ENCODE assay signal across 8 cellular contexts in genomic region chr1:236156512-236157208, GRCh38. TPM values are rescaled to one million over a fixed set of nuclear protein-coding genes. Genes with fewer than 3 reads are reported as not detected.
DNase-seq lines count a peak whose midpoint lies in the region; ATAC-seq and TF ChIP-seq lines count a peak whose summit lies in the region.

No MANE protein-coding gene starts in this region.

- no peaks in the 10 kb centered on the region for H3K27me3 Mint-ChIP-seq in CD4-positive, CD25-positive, alpha-beta regulatory T cell

- peaks cover 12% of the 10 kb centered on the region for H3K4me1 ChIP-seq in CD4-positive, CD25-positive, alpha-beta regulatory T cell (ENCODE audit: control insufficient read depth, insufficient read depth, low read length, poor library complexity, severe bottlenecking)
- H3K4me1 ChIP-seq in smooth muscle cell (ENCODE audit: low read depth) = no peaks in the 10 kb centered on the region

- no peak overlapping the region for H3K9ac ChIP-seq in smooth muscle cell (ENCODE audit: low read depth)

- H2AFZ ChIP-seq in smooth muscle cell (ENCODE audit: low read depth) = no peak overlapping the region

- peaks cover 0 to 12% (median 3%) of the 10 kb centered on the region in 7 donors for H3K9me3 Mint-ChIP-seq in CD4-positive, CD25-positive, alpha-beta regulatory T cell

- no peak for TF ChIP-seq CTCF in smooth muscle cell (IDR thresholded peaks at IDR 0.05; ENCODE audit: borderline replicate concordance, insufficient read depth, poor library complexity, severe bottlenecking)

- H3K27ac ChIP-seq in CD4-positive, CD25-positive, alpha-beta regulatory T cell (ENCODE audit: insufficient read depth, low read length, poor library complexity, severe bottlenecking) = no peak overlapping the region
- no peak overlapping the region for H3K27ac ChIP-seq in smooth muscle cell (ENCODE audit: low read depth)

- 92% methylated on average over 18 of the region's 18 CpGs for WGBS in smooth muscle cell (ENCODE audit: low lambda C conversion rate)

- H3K36me3 Mint-ChIP-seq in CD4-positive, CD25-positive, alpha-beta regulatory T cell = peaks cover 9% of the 10 kb centered on the region

- H3K79me2 ChIP-seq in smooth muscle cell (ENCODE audit: low read depth) = no peaks in the 10 kb centered on the region

- DNase-seq in CD4-positive, CD25-positive, alpha-beta regulatory T cell = peak; percentile 19 to 49 (median 37)
- peak; percentile 26 for DNase-seq in putamen (ENCODE audit: low spot score)
- DNase-seq in smooth muscle cell (lab: John Stamatoyannopoulos, UW; ENCODE audit: unreplicated experiment) = no peak
- DNase-seq in GDM1 (lab: John Stamatoyannopoulos, UW) = no peak
- DNase-seq in SKM-1 (lab: John Stamatoyannopoulos, UW; ENCODE audit: unreplicated experiment) = no peak

- no peaks in the 10 kb centered on the region for H3F3A ChIP-seq in smooth muscle cell (ENCODE audit: low read depth)

- H3K4me1 Mint-ChIP-seq in CD4-positive, CD25-positive, alpha-beta regulatory T cell = peaks cover 10 to 40% (median 21%) of the 10 kb centered on the region in 4 donors

- ATAC-seq in CD4-positive, CD25-positive, alpha-beta regulatory T cell (ENCODE audit: low read depth in 2 of 2) = peak; percentile 79 to 80
- ATAC-seq in GM19324 (IDR thresholded peaks at IDR 0.05; ENCODE audit: low FRiP score, unreplicated experiment) (peak; percentile 88), HG03135 (IDR thresholded peaks at IDR 0.05; ENCODE audit: unreplicated experiment) (peak; percentile 86)
- peak; percentile 92 to 93 for ATAC-seq in activated CD4-positive, CD25-positive, alpha-beta regulatory T cell treated with anti-CD3 and anti-CD28 coated beads, Interleukin-2, amount 50 U/mL, for 24 hours

- no peak overlapping the region for H3K4me2 ChIP-seq in smooth muscle cell

- no peaks in the 10 kb centered on the region for H3K36me3 ChIP-seq in CD4-positive, CD25-positive, alpha-beta regulatory T cell (ENCODE audit: control insufficient read depth, insufficient read depth, low read length)
- H3K36me3 ChIP-seq in smooth muscle cell (ENCODE audit: low read depth) = no peaks in the 10 kb centered on the region

- peaks cover 58% of the 10 kb centered on the region for H4K20me1 ChIP-seq in smooth muscle cell (ENCODE audit: low read depth)

- peak overlapping the region in 2 of 3 donors; percentile 59 to 72 for H3K27ac Mint-ChIP-seq in CD4-positive, CD25-positive, alpha-beta regulatory T cell

- H3K27me3 ChIP-seq in CD4-positive, CD25-positive, alpha-beta regulatory T cell (ENCODE audit: control insufficient read depth, insufficient read depth, low read length) = no peaks in the 10 kb centered on the region
- H3K27me3 ChIP-seq in smooth muscle cell (ENCODE audit: low read depth) = no peaks in the 10 kb centered on the region

- peaks cover 0 to 7% of the 10 kb centered on the region in 2 experiments for H3K9me3 ChIP-seq in CD4-positive, CD25-positive, alpha-beta regulatory T cell (ENCODE audit: control insufficient read depth in 2 of 2, low read length in 2 of 2)
- H3K9me3 ChIP-seq in smooth muscle cell (replicated peaks; ENCODE audit: low read depth) = peaks cover 5% of the 10 kb centered on the region

- peak overlapping the region; percentile 7 to 71 (median 59) for H3K4me3 Mint-ChIP-seq in CD4-positive, CD25-positive, alpha-beta regulatory T cell

- peak overlapping the region; percentile 23 for H3K4me3 ChIP-seq in CD4-positive, CD25-positive, alpha-beta regulatory T cell (ENCODE audit: low read depth, low read length)
- no peak overlapping the region for H3K4me3 ChIP-seq in smooth muscle cell

RNA-seq across cellular contexts. Expression of gene GPR137B, which starts 14.3 kb away (rescaled TPM):
- 18.6 TPM for total RNA-seq in CD4-positive, CD25-positive, alpha-beta regulatory T cell
- 10 to 100 TPM in 1 of 4 donors, 1 to 10 TPM in 3; 5.2 to 13.9 (median 6.8) TPM for polyA plus RNA-seq in CD4-positive, CD25-positive, alpha-beta regulatory T cell
- 17.7 and 19.8 TPM in 2 replicates for total RNA-seq in smooth muscle cell
- polyA plus RNA-seq in smooth muscle cell = 14.0 and 16.2 TPM in 2 replicates

Comparison
In these comparisons a context has a peak if more than half of its experiments do, and no peak if none do; other contexts are left out.
1. DNase-seq: peak in CD4-positive, CD25-positive, alpha-beta regulatory T cell (3 of 3) and putamen (single experiment); none in smooth muscle cell (single experiment), GDM1 (single experiment) and SKM-1 (single experiment).
2. Peak in every context shown above with its lines, with median percentiles within 50 percentile points of each other: ATAC-seq.